In genomic region chr10:86197166-86197790, GRCh38 we compare ENCODE assay signal across 15 cellular contexts.
DNase-seq lines count a peak whose midpoint lies in the region; ATAC-seq, FAIRE-seq and TF ChIP-seq lines count a peak whose summit lies in the region.
"Had no signal": no experiment of that assay in that cellular context is flagged by ENCODE, and none has a peak within 500 bp of the region (broad histone marks: within the 10 kb centered on the region; RNA-seq: fewer than 3 reads in every experiment).

No MANE protein-coding gene starts in this region.

- TF ChIP-seq POLR2A in suprapubic skin (IDR thresholded peaks at IDR 0.05), result no peak
- TF ChIP-seq POLR2A in GM12891 (IDR thresholded peaks at IDR 0.05; ENCODE audit: low read depth, low read length), result no peak

- H3K9me3 ChIP-seq in suprapubic skin, result no peaks in the 10 kb centered on the region
- H3K9me3 ChIP-seq: BLaER1, Caco-2 had no signal

- TF ChIP-seq CTCF in suprapubic skin (IDR thresholded peaks at IDR 0.05), result no peak

- DNase-seq in DMS 273 (lab: John Stamatoyannopoulos, UW; ENCODE audit: unreplicated experiment) (peak; percentile 2), DMS 273 treated with DMSO at 0.1 percent for 48 hours (lab: John Stamatoyannopoulos, UW) (no peak), islet precursor cell (peak; percentile 35), posterior vena cava (ENCODE audit: low spot score) (peak; percentile 63), suprapubic skin (ENCODE audit: low spot score in 2 of 2) (peak; percentile 24 to 62), GM12891 (ENCODE audit: insufficient read length, low spot score) (no peak)
- DNase-seq: CD8-positive, alpha-beta memory T cell; HCEC 1CT; HFFc6 had no signal

- H3K27ac ChIP-seq in suprapubic skin, result no peak overlapping the region
- H3K27ac ChIP-seq: 22Rv1, BLaER1, HL-60 had no signal

- ATAC-seq in GM19463 (IDR thresholded peaks at IDR 0.05; ENCODE audit: unreplicated experiment) (no peak), HG02798 (IDR thresholded peaks at IDR 0.05; ENCODE audit: poor library complexity, unreplicated experiment) (no peak)

- H3K36me3 ChIP-seq in suprapubic skin, result no peaks in the 10 kb centered on the region
- H3K36me3 ChIP-seq: BLaER1 had no signal

- H3K27me3 ChIP-seq in suprapubic skin, result no peaks in the 10 kb centered on the region
- H3K27me3 ChIP-seq: BLaER1 had no signal

- H3K4me3 ChIP-seq in suprapubic skin, result no peak overlapping the region
- H3K4me3 ChIP-seq: BLaER1 had no signal

- H3K4me1 ChIP-seq in suprapubic skin, result no peaks in the 10 kb centered on the region
- H3K4me1 ChIP-seq: Caco-2 had no signal

- intact Hi-C loops in posterior vena cava (cut with DNase I), result loop anchor here in 1 of 2 donors (10.0 kb wide), 1 partner anchor 372 kb away; no protein-coding TSS in a partner anchor

- no peak for FAIRE-seq in GM12891 (lab: Jason Lieb, UNC)

- TF ChIP-seq EP300 in suprapubic skin (IDR thresholded peaks at IDR 0.05), result no peak

- 72% methylated on average over 15 of the region's 15 CpGs for WGBS in suprapubic skin

TF ChIP-seq in GM12891, 5 proteins besides CTCF, POLR2A, EP300 and RAD21:
- no peak for TF ChIP-seq POU2F2 (IDR thresholded peaks at IDR 0.05; ENCODE audit: low read depth, low read length)
- TF ChIP-seq POLR2AphosphoS5 (IDR thresholded peaks at IDR 0.05; ENCODE audit: low read depth, low read length), result no peak
- no peak for TF ChIP-seq PAX5 (IDR thresholded peaks at IDR 0.05; ENCODE audit: insufficient read depth, low read length, severe bottlenecking)
- TF ChIP-seq SPI1 (IDR thresholded peaks at IDR 0.05; ENCODE audit: low read depth, low read length), result no peak
- TF ChIP-seq TAF1 (IDR thresholded peaks at IDR 0.05; ENCODE audit: low read depth, low read length), result no peak

Comparison
In these comparisons a context has a peak if more than half of its experiments do, and no peak if none do; other contexts are left out.
1. DNase-seq: peak in DMS 273 (single experiment), islet precursor cell (single experiment), posterior vena cava (single experiment) and suprapubic skin (2 of 2); none in DMS 273 treated with DMSO at 0.1 percent for 48 hours (single experiment) and GM12891 (single experiment).